In genomic region chr13:50098693-50099092, GRCh38 we compare ENCODE assay signal across 13 cellular contexts.
"Had no signal": no experiment of that assay in that cellular context is flagged by ENCODE, and none has a peak within 500 bp of the region (broad histone marks: within the 10 kb centered on the region; RNA-seq: fewer than 3 reads in every experiment).

No MANE protein-coding gene starts in this region.

- FAIRE-seq: small intestine had no signal

- H3K27me3 Mint-ChIP-seq: activated CD4-positive, alpha-beta memory T cell treated with anti-CD3 and anti-CD28 coated beads for 36 hours; naive thymus-derived CD4-positive, alpha-beta T cell had no signal

- H3K4me3 Mint-ChIP-seq: activated CD4-positive, alpha-beta memory T cell treated with anti-CD3 and anti-CD28 coated beads for 36 hours; T-helper 1 cell treated with Interleukin-12 subunit alpha and Interleukin-12 subunit beta and Interleukin-4 antibody, amounts not matched to agents 30 μg/mL and 1 μg/mL, for 36 hours had no signal

- H3K27ac Mint-ChIP-seq: activated CD4-positive, alpha-beta memory T cell treated with anti-CD3 and anti-CD28 coated beads for 36 hours; naive thymus-derived CD4-positive, alpha-beta T cell; T-helper 1 cell treated with Interleukin-12 subunit alpha and Interleukin-12 subunit beta and Interleukin-4 antibody, amounts not matched to agents 30 μg/mL and 1 μg/mL, for 36 hours had no signal

- H3K4me1 ChIP-seq: foreskin keratinocyte, right atrium auricular region, tibial nerve had no signal

- H3K4me3 ChIP-seq: dorsolateral prefrontal cortex, right atrium auricular region, tibial nerve had no signal

- ATAC-seq: foreskin keratinocyte; left cardiac atrium; naive thymus-derived CD4-positive, alpha-beta T cell had no signal

- DNase-seq: activated CD4-positive, alpha-beta memory T cell treated with anti-CD3 and anti-CD28 coated beads for 36 hours; activated CD4-positive, CD25-positive, alpha-beta regulatory T cell treated with anti-CD3 and anti-CD28 coated beads, Interleukin-2, amount 50 U/mL, for 72 hours; activated naive CD4-positive, alpha-beta T cell treated with Interleukin-2 at 50 U/mL for 16 hours; activated T-cell treated with anti-CD3 and anti-CD28 coated beads, Interleukin-2, amount 50 U/mL, for 48 hours; amygdala; dorsolateral prefrontal cortex; foreskin keratinocyte; left cardiac atrium; naive thymus-derived CD4-positive, alpha-beta T cell; small intestine had no signal

- H3K27ac ChIP-seq: dorsolateral prefrontal cortex, foreskin keratinocyte, right atrium auricular region, tibial nerve had no signal

- H3K36me3 ChIP-seq: right atrium auricular region had no signal

- H3K27me3 ChIP-seq: dorsolateral prefrontal cortex, foreskin keratinocyte, right atrium auricular region, tibial nerve had no signal
